ENCODE assay signal across 14 cellular contexts in genomic region chr6:43097098-43097489, GRCh38. TPM values are rescaled to one million over a fixed set of nuclear protein-coding genes. Genes with fewer than 3 reads are reported as not detected.
A peak's percentile ranks its signal among the peaks of the same experiment; 100 is the strongest.
DNase-seq lines count a peak whose midpoint lies in the region; ATAC-seq, FAIRE-seq and TF ChIP-seq lines count a peak whose summit lies in the region.
"Had no signal": no experiment of that assay in that cellular context is flagged by ENCODE, and none has a peak within 500 bp of the region (broad histone marks: within the 10 kb centered on the region; RNA-seq: fewer than 3 reads in every experiment).

No MANE protein-coding gene starts in this region.

- DNase-seq in Panc1 (ENCODE audit: low read depth, low spot score) (no peak), epithelial cell of esophagus (ENCODE audit: low read depth) (no peak), pancreas (no peak), SW480 (ENCODE audit: low spot score) (no peak), DMS53 (lab: John Stamatoyannopoulos, UW) (no peak), ecto neural progenitor cell (ENCODE audit: low spot score) (no peak)
- DNase-seq in stimulated activated CD4-positive, alpha-beta T cell treated with anti-CD3 and anti-CD28 coated beads, Interleukin-12 subunit alpha, Interleukin-12 subunit beta, amount 100 ng/mL, for 4 hours: no peak
- DNase-seq: activated CD4-positive, alpha-beta T cell treated with anti-CD3 and anti-CD28 coated beads, Interleukin-2, amount 50 U/mL, for 48 hours; activated naive CD4-positive, alpha-beta T cell treated with anti-CD3 and anti-CD28 coated beads, Interleukin-2, amount 10 ng/mL, durations not matched to agents 7 days and 5 days; BE2C; heart right ventricle; NCI-H1930 had no signal

- no peak overlapping the region for H3K9ac ChIP-seq in BLaER1

- 37 to 48% methylated on average over 5 of the region's 5 CpGs for WGBS in pancreas, 2 donors

- H3K27ac ChIP-seq in BLaER1: peak overlapping the region; percentile 44
- H3K27ac ChIP-seq in Panc1 (ENCODE audit: low read length): peak overlapping the region; percentile 97
- peak overlapping the region in 3 of 4 donors; percentile 40 to 67 (median 60) for H3K27ac ChIP-seq in pancreas
- H3K27ac ChIP-seq: heart right ventricle had no signal

- H4K20me1 ChIP-seq in BLaER1: peaks cover 65% of the 10 kb centered on the region

- H3K36me3 ChIP-seq in BLaER1: 0 out of 2 replicates have a peak, but pooled peaks cover 5% of the 10 kb centered on the region
- no peaks in the 10 kb centered on the region for H3K36me3 ChIP-seq in Panc1 (ENCODE audit: control insufficient read depth, insufficient read depth, low read length)
- H3K36me3 ChIP-seq in pancreas: no peaks in the 10 kb centered on the region
- H3K36me3 ChIP-seq: BE2C, heart right ventricle had no signal

- in situ Hi-C loops in Panc1 (cut with HindIII; ENCODE audit: low pct_unique_long_range_greater_than_20kb, low sequenced_read_pairs): no loop called here

- ATAC-seq in Panc1: peak; percentile 31
- ATAC-seq in pancreas: peak in 1 of 4 donors; percentile 22

- intact Hi-C loops in Panc1 (cut with micrococcal nuclease; ENCODE audit: unreplicated experiment): no loop called here
- intact Hi-C loops in pancreas (cut with DNase I): no loop called here

- TF ChIP-seq CTCF in Panc1 (IDR thresholded peaks at IDR 0.05): no peak
- no peak for TF ChIP-seq CTCF in epithelial cell of esophagus (IDR thresholded peaks at IDR 0.05; ENCODE audit: insufficient read depth, low read depth, low read length, missing control alignments)
- TF ChIP-seq CTCF in pancreas (IDR thresholded peaks at IDR 0.05): no peak

- no peaks in the 10 kb centered on the region for H3K9me3 ChIP-seq in BLaER1
- H3K9me3 ChIP-seq in Panc1 (ENCODE audit: control insufficient read depth, insufficient read depth, low read depth, low read length): no peaks in the 10 kb centered on the region
- no peaks in the 10 kb centered on the region for H3K9me3 ChIP-seq in pancreas
- H3K9me3 ChIP-seq: BE2C, heart right ventricle had no signal

- H3K4me2 ChIP-seq in BLaER1: peak overlapping the region; percentile 58

- H3K4me3 ChIP-seq in BLaER1: no peak overlapping the region
- H3K4me3 ChIP-seq in Panc1 (ENCODE audit: low read depth in 2 of 2, low read length in 2 of 2): peak overlapping the region; percentile 5 to 38
- peak overlapping the region; percentile 5 for H3K4me3 ChIP-seq in epithelial cell of esophagus (ENCODE audit: low read length)
- no peak overlapping the region for H3K4me3 ChIP-seq in pancreas
- H3K4me3 ChIP-seq: coronary artery, heart right ventricle had no signal

- POLR2A ChIA-PET in Panc1 (lab: Charles Lee): interaction anchor here (0.6 to 1.4 kb wide), 2 partner anchors 16 to 43 kb away, joined by 3 to 6 read pairs; partner anchors contain the start of gene CUL7

- no peak for FAIRE-seq in pancreas (lab: Jason Lieb, UNC)

- CTCF ChIA-PET in Panc1 (lab: Charles Lee): interaction anchor here (0.7 to 1.0 kb wide), 2 partner anchors 46 to 47 kb away, joined by 3 to 5 read pairs; no protein-coding TSS in a partner anchor

- H3K27me3 ChIP-seq in BLaER1 (no peaks in the 10 kb centered on the region), Panc1 (ENCODE audit: control insufficient read depth, insufficient read depth, low read length) (no peaks in the 10 kb centered on the region), pancreas (no peaks in the 10 kb centered on the region)
- H3K27me3 ChIP-seq: BE2C, heart right ventricle had no signal

- no TSS peak for BruUV-seq in Panc1 (replicated peaks; lab: Mats Ljungman, UMichigan)

- H3K4me1 ChIP-seq in BLaER1 (peaks cover 42% of the 10 kb centered on the region), Panc1 (ENCODE audit: control insufficient read depth, insufficient read depth, low read length) (peaks cover 63% of the 10 kb centered on the region), pancreas (peaks cover 0 to 3% (median 0%) of the 10 kb centered on the region in 3 donors)

RNA-seq across cellular contexts. Expression of gene PTK7, which starts 21.0 kb away (rescaled TPM):
- 240 TPM for total RNA-seq in Panc1 (2021; ENCODE audit: unreplicated experiment)
- 281 TPM for polyA plus RNA-seq in Panc1 (2012; ENCODE audit: insufficient read length)
- total RNA-seq in pancreas: 10 to 100 TPM in 5 of 6 donors, 1 to 10 TPM in 1; 9.8 to 44.2 (median 15.8) TPM
- polyA plus RNA-seq in pancreas: 10 to 100 TPM; 21.7 to 33.1 TPM

RNA-seq across cellular contexts. Expression of gene KLC4, which starts 37.7 kb away (rescaled TPM):
- 22.6 TPM for total RNA-seq in Panc1 (2021; ENCODE audit: unreplicated experiment)
- polyA plus RNA-seq in Panc1 (2012; ENCODE audit: insufficient read length): 21.8 TPM
- total RNA-seq in pancreas: 10 to 100 TPM; 11.3 to 24.2 (median 15.4) TPM
- polyA plus RNA-seq in pancreas: 10 to 100 TPM; 33.0 to 46.1 TPM

RNA-seq across cellular contexts. Expression of gene MRPL2, which starts 37.9 kb away (rescaled TPM):
- total RNA-seq in Panc1 (2021; ENCODE audit: unreplicated experiment) (65.6 TPM), pancreas (10 to 100 TPM; 19.9 to 31.6 (median 25.7) TPM)
- 99.3 TPM for polyA plus RNA-seq in Panc1 (2012; ENCODE audit: insufficient read length)
- polyA plus RNA-seq in pancreas: 10 to 100 TPM; 55.2 to 65.8 TPM

RNA-seq across cellular contexts. Expression of gene CUL7, which starts 43.4 kb away (rescaled TPM):
- total RNA-seq in Panc1 (2021; ENCODE audit: unreplicated experiment) (32.1 TPM), pancreas (10 to 100 TPM in 4 of 6 donors, 1 to 10 TPM in 2; 8.6 to 21.4 (median 12.2) TPM)
- polyA plus RNA-seq in Panc1 (2012; ENCODE audit: insufficient read length): 30.5 TPM
- polyA plus RNA-seq in pancreas: 10 to 100 TPM; 17.1 to 20.4 TPM

Comparison
In these comparisons a context has a peak if more than half of its experiments do, and no peak if none do; other contexts are left out.
1. H3K27ac ChIP-seq: peak in every context shown above with its lines; median percentile 97 in Panc1; 60 in pancreas; 44 in BLaER1.
2. H3K4me3 ChIP-seq: peak in Panc1 (2 of 2) and epithelial cell of esophagus (single experiment); none in BLaER1 (single experiment) and pancreas (0 of 4).